11 cellular contexts compared by ENCODE assay signal in the genomic region with DNA sequence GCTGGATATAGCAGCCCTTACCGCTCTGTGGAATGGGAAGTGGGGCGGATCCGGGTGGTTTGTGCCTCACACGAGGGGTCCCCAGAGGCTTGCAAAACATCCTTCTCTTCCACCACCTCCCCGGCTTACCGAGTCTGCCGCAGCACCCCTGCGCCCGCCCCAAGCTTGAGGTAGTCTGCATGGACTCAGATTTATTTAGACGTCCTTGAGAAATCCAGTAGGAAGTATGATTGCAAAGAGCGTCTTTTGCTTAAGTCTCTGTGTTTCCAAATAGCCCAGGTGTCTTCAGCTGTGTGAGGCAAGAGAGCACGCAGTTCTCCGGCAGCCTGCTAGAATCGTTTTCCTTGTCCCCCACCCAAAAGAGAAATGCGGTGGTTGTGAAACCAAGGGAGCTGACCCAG. TPM values are rescaled to one million over a fixed set of nuclear protein-coding genes. Genes with fewer than 3 reads are reported as not detected.
A peak's percentile ranks its signal among the peaks of the same experiment; 100 is the strongest.
DNase-seq lines count a peak whose midpoint lies in the region; ATAC-seq and TF ChIP-seq lines count a peak whose summit lies in the region.
"Had no signal": no experiment of that assay in that cellular context is flagged by ENCODE, and none has a peak within 500 bp of the region (broad histone marks: within the 10 kb centered on the region; RNA-seq: fewer than 3 reads in every experiment).

No MANE protein-coding gene starts in this region.

- no peak for DNase-seq in T-helper 2 cell treated with Interferon-gamma antibody and Interleukin-4, amounts not matched to agents 5 μg/mL and 100 μg/mL, for 36 hours (ENCODE audit: low spot score)
- DNase-seq in T-helper 2 cell = no peak
- DNase-seq in T1000 (lab: John Stamatoyannopoulos, UW) = peak; percentile 7
- peak in 1 of 2 donors; percentile 17 for DNase-seq in foreskin keratinocyte
- DNase-seq in stimulated activated effector memory CD8-positive, alpha-beta T cell treated with anti-CD3 and anti-CD28 coated beads, Interleukin-12 subunit alpha, Interleukin-12 subunit beta, amount 100 ng/mL, for 72 hours (ENCODE audit: low spot score in 2 of 2) = no peak
- DNase-seq in activated CD8-positive, alpha-beta memory T cell treated with anti-CD3 and anti-CD28 coated beads for 24 hours = no peak
- no peak for DNase-seq in GM19240 (ENCODE audit: insufficient read length, low spot score)
- DNase-seq in DMS79 treated with DMSO at 0.1 percent for 48 hours (lab: John Stamatoyannopoulos, UW) = no peak

- no peaks in the 10 kb centered on the region for H3K9me3 Mint-ChIP-seq in T-helper 2 cell treated with Interferon-gamma antibody and Interleukin-4, amounts not matched to agents 5 μg/mL and 100 μg/mL, for 36 hours
- H3K9me3 Mint-ChIP-seq in stimulated activated effector memory CD8-positive, alpha-beta T cell treated with anti-CD3 and anti-CD28 coated beads, Interleukin-12 subunit alpha, Interleukin-12 subunit beta, amount 100 ng/mL, for 72 hours = no peaks in the 10 kb centered on the region
- H3K9me3 Mint-ChIP-seq: activated naive CD4-positive, alpha-beta T cell treated with anti-CD3 and anti-CD28 coated beads, Interleukin-2, amount 10 ng/mL, durations not matched to agents 7 days and 5 days had no signal

- peak; percentile 4 for TF ChIP-seq CTCF in foreskin keratinocyte (conservative IDR thresholded peaks at IDR 0.05)

- peaks cover 16% of the 10 kb centered on the region for H3K4me1 ChIP-seq in foreskin keratinocyte

- no peak overlapping the region for H3K27ac Mint-ChIP-seq in T-helper 2 cell treated with Interferon-gamma antibody and Interleukin-4, amounts not matched to agents 5 μg/mL and 100 μg/mL, for 36 hours
- no peak overlapping the region for H3K27ac Mint-ChIP-seq in stimulated activated effector memory CD8-positive, alpha-beta T cell treated with anti-CD3 and anti-CD28 coated beads, Interleukin-12 subunit alpha, Interleukin-12 subunit beta, amount 100 ng/mL, for 72 hours

- peaks cover 29% of the 10 kb centered on the region for H3K4me1 Mint-ChIP-seq in T-helper 2 cell treated with Interferon-gamma antibody and Interleukin-4, amounts not matched to agents 5 μg/mL and 100 μg/mL, for 36 hours (ENCODE audit: low read depth)
- peaks cover 24% of the 10 kb centered on the region for H3K4me1 Mint-ChIP-seq in stimulated activated effector memory CD8-positive, alpha-beta T cell treated with anti-CD3 and anti-CD28 coated beads, Interleukin-12 subunit alpha, Interleukin-12 subunit beta, amount 100 ng/mL, for 72 hours

- no peaks in the 10 kb centered on the region for H3K27me3 ChIP-seq in foreskin keratinocyte
- H3K27me3 ChIP-seq: pancreas had no signal

- no peak for ATAC-seq in foreskin keratinocyte
- ATAC-seq in stimulated activated effector memory CD8-positive, alpha-beta T cell treated with anti-CD3 and anti-CD28 coated beads, Interleukin-12 subunit alpha, Interleukin-12 subunit beta, amount 100 ng/mL, for 72 hours = no peak

- H3K27me3 Mint-ChIP-seq in T-helper 2 cell treated with Interferon-gamma antibody and Interleukin-4, amounts not matched to agents 5 μg/mL and 100 μg/mL, for 36 hours (ENCODE audit: low read depth) = no peaks in the 10 kb centered on the region
- H3K27me3 Mint-ChIP-seq: activated naive CD4-positive, alpha-beta T cell treated with anti-CD3 and anti-CD28 coated beads, Interleukin-2, amount 10 ng/mL, durations not matched to agents 7 days and 5 days had no signal

- H3K27ac ChIP-seq in foreskin keratinocyte = no peak overlapping the region
- H3K27ac ChIP-seq: VCaP had no signal

- H3K4me3 Mint-ChIP-seq in T-helper 2 cell treated with Interferon-gamma antibody and Interleukin-4, amounts not matched to agents 5 μg/mL and 100 μg/mL, for 36 hours = peak overlapping the region; percentile 92
- H3K4me3 Mint-ChIP-seq in stimulated activated effector memory CD8-positive, alpha-beta T cell treated with anti-CD3 and anti-CD28 coated beads, Interleukin-12 subunit alpha, Interleukin-12 subunit beta, amount 100 ng/mL, for 72 hours = peak overlapping the region; percentile 84

- peaks cover 2% of the 10 kb centered on the region for H3K36me3 Mint-ChIP-seq in T-helper 2 cell treated with Interferon-gamma antibody and Interleukin-4, amounts not matched to agents 5 μg/mL and 100 μg/mL, for 36 hours (ENCODE audit: low read depth)
- H3K36me3 Mint-ChIP-seq in stimulated activated effector memory CD8-positive, alpha-beta T cell treated with anti-CD3 and anti-CD28 coated beads, Interleukin-12 subunit alpha, Interleukin-12 subunit beta, amount 100 ng/mL, for 72 hours = peaks cover 15% of the 10 kb centered on the region
- H3K36me3 Mint-ChIP-seq: activated naive CD4-positive, alpha-beta T cell treated with anti-CD3 and anti-CD28 coated beads, Interleukin-2, amount 10 ng/mL, durations not matched to agents 7 days and 5 days had no signal

RNA-seq across cellular contexts. Expression of a gene that starts 2.4 kb away (rescaled TPM):
- total RNA-seq in foreskin keratinocyte = 4.9 and 6.0 TPM in 2 replicates
- 3.4 and 4.0 TPM in 2 replicates for polyA plus RNA-seq in foreskin keratinocyte

RNA-seq across cellular contexts. Expression of a gene that starts 18.6 kb away (rescaled TPM):
- total RNA-seq in foreskin keratinocyte = 45.3 and 50.0 TPM in 2 replicates
- 25.7 and 31.8 TPM in 2 replicates for polyA plus RNA-seq in foreskin keratinocyte
